In genomic region chr21:44454747-44455523, GRCh38 we compare ENCODE assay signal across 8 cellular contexts. TPM values are rescaled to one million over a fixed set of nuclear protein-coding genes. Genes with fewer than 3 reads are reported as not detected.
DNase-seq lines count a peak whose midpoint lies in the region; ATAC-seq and TF ChIP-seq lines count a peak whose summit lies in the region.

A gene with protein sequence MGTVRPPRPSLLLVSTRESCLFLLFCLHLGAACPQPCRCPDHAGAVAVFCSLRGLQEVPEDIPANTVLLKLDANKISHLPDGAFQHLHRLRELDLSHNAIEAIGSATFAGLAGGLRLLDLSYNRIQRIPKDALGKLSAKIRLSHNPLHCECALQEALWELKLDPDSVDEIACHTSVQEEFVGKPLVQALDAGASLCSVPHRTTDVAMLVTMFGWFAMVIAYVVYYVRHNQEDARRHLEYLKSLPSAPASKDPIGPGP (plus strand): TSS chr21:44455510. CDS start chr21:44456645, 1,135 bp downstream.

- H3K4me3 Mint-ChIP-seq in activated T-helper 1 cell treated with anti-CD3 and anti-CD28 coated beads, Interleukin-12 subunit alpha, Interleukin-12 subunit beta, Interleukin-2, Interleukin-4 antibody, amounts not matched to agents 30 ng/mL and 10 ng/mL and 1 ng/mL, durations not matched to agents 14 hours and 24 hours and 36 hours = peak within 1 kb of the TSS; percentile 81
- H3K4me3 Mint-ChIP-seq in neural progenitor cell = peak within 1 kb of the TSS; percentile 81
- peak within 1 kb of the TSS; percentile 84 to 85 for H3K4me3 Mint-ChIP-seq in stimulated activated naive CD8-positive, alpha-beta T cell treated with anti-CD3 and anti-CD28 coated beads, Interleukin-15, amount 100 ng/mL, for 72 hours

- no peak for TF ChIP-seq CTCF in neural progenitor cell (IDR thresholded peaks at IDR 0.05)

- peak within 1 kb of the TSS; percentile 16 for H3K27ac Mint-ChIP-seq in activated T-helper 1 cell treated with anti-CD3 and anti-CD28 coated beads, Interleukin-12 subunit alpha, Interleukin-12 subunit beta, Interleukin-2, Interleukin-4 antibody, amounts not matched to agents 30 ng/mL and 10 ng/mL and 1 ng/mL, durations not matched to agents 14 hours and 24 hours and 36 hours
- H3K27ac Mint-ChIP-seq in neural progenitor cell = no peak within 1 kb of the TSS
- peak within 1 kb of the TSS in 1 of 2 donors; percentile 78 for H3K27ac Mint-ChIP-seq in stimulated activated naive CD8-positive, alpha-beta T cell treated with anti-CD3 and anti-CD28 coated beads, Interleukin-15, amount 100 ng/mL, for 72 hours

- intact Hi-C loops in activated T-helper 1 cell treated with anti-CD3 and anti-CD28 coated beads, Interleukin-12 subunit alpha, Interleukin-12 subunit beta, Interleukin-2, Interleukin-4 antibody, amounts not matched to agents 30 ng/mL and 10 ng/mL and 1 ng/mL, durations not matched to agents 14 hours and 24 hours and 36 hours (cut with micrococcal nuclease) = loop anchor here (1.0 to 10.0 kb wide), 4 partner anchors 24 to 362 kb away; no protein-coding TSS in a partner anchor

- H3K4me1 ChIP-seq in BLaER1 treated with 17β-estradiol and CSF1 and Interleukin-3, amounts not matched to agents 10 nM and 100 nM = peaks cover 22 to 44% (median 34%) of the 10 kb centered on the region in 10 experiments
- no peaks in the 10 kb centered on the region for H3K4me1 ChIP-seq in neural progenitor cell

- H2AFZ ChIP-seq in neural progenitor cell (replicated peaks) = peak within 1 kb of the TSS; percentile 76

- H3K27me3 ChIP-seq in BLaER1 treated with 17β-estradiol and CSF1 and Interleukin-3, amounts not matched to agents 10 nM and 100 nM = peaks cover 0 to 5% (median 0%) of the 10 kb centered on the region in 11 experiments; a peak in 1 of 22 replicates
- H3K27me3 ChIP-seq in neural progenitor cell = peaks cover 33% of the 10 kb centered on the region

- peaks cover 14% of the 10 kb centered on the region for H3K9me3 Mint-ChIP-seq in activated T-helper 1 cell treated with anti-CD3 and anti-CD28 coated beads, Interleukin-12 subunit alpha, Interleukin-12 subunit beta, Interleukin-2, Interleukin-4 antibody, amounts not matched to agents 30 ng/mL and 10 ng/mL and 1 ng/mL, durations not matched to agents 14 hours and 24 hours and 36 hours
- H3K9me3 Mint-ChIP-seq in neural progenitor cell = peaks cover 13% of the 10 kb centered on the region
- H3K9me3 Mint-ChIP-seq in stimulated activated naive CD8-positive, alpha-beta T cell treated with anti-CD3 and anti-CD28 coated beads, Interleukin-15, amount 100 ng/mL, for 72 hours = peaks cover 0 to 16% of the 10 kb centered on the region in 2 donors

- H3F3A ChIP-seq in neural progenitor cell (ENCODE audit: low read depth) = no peaks in the 10 kb centered on the region

- no peaks in the 10 kb centered on the region for H3K79me2 ChIP-seq in neural progenitor cell (ENCODE audit: low read depth)

- peaks cover 28% of the 10 kb centered on the region for H3K27me3 Mint-ChIP-seq in activated T-helper 1 cell treated with anti-CD3 and anti-CD28 coated beads, Interleukin-12 subunit alpha, Interleukin-12 subunit beta, Interleukin-2, Interleukin-4 antibody, amounts not matched to agents 30 ng/mL and 10 ng/mL and 1 ng/mL, durations not matched to agents 14 hours and 24 hours and 36 hours (ENCODE audit: insufficient read depth)
- peaks cover 6% of the 10 kb centered on the region for H3K27me3 Mint-ChIP-seq in neural progenitor cell (ENCODE audit: insufficient read depth, low read depth)
- H3K27me3 Mint-ChIP-seq in stimulated activated naive CD8-positive, alpha-beta T cell treated with anti-CD3 and anti-CD28 coated beads, Interleukin-15, amount 100 ng/mL, for 72 hours = peaks cover 40% of the 10 kb centered on the region

- peak; percentile 50 for ATAC-seq in HG02588 (IDR thresholded peaks at IDR 0.05; ENCODE audit: unreplicated experiment)
- ATAC-seq in stimulated activated naive CD8-positive, alpha-beta T cell treated with anti-CD3 and anti-CD28 coated beads, Interleukin-15, amount 100 ng/mL, for 72 hours = peak; percentile 70
- no peak for ATAC-seq in HG02870 (IDR thresholded peaks at IDR 0.05; ENCODE audit: unreplicated experiment)

- H4K20me1 ChIP-seq in BLaER1 treated with 17β-estradiol and CSF1 and Interleukin-3, amounts not matched to agents 10 nM and 100 nM = peaks cover 0 to 27% (median 2%) of the 10 kb centered on the region in 11 experiments; a peak in 8 of 22 replicates
- no peaks in the 10 kb centered on the region for H4K20me1 ChIP-seq in neural progenitor cell (ENCODE audit: low read depth)

- H3K4me2 ChIP-seq in BLaER1 treated with 17β-estradiol and CSF1 and Interleukin-3, amounts not matched to agents 10 nM and 100 nM = peak within 1 kb of the TSS; percentile 84 to 98 (median 93)
- peak within 1 kb of the TSS; percentile 85 for H3K4me2 ChIP-seq in neural progenitor cell

- peak within 1 kb of the TSS in 10 of 11 experiments; percentile 44 to 62 (median 59); a peak in 21 of 22 replicates for H3K27ac ChIP-seq in BLaER1 treated with 17β-estradiol and CSF1 and Interleukin-3, amounts not matched to agents 10 nM and 100 nM
- no peak within 1 kb of the TSS for H3K27ac ChIP-seq in neural progenitor cell

- H3K4me1 Mint-ChIP-seq in activated T-helper 1 cell treated with anti-CD3 and anti-CD28 coated beads, Interleukin-12 subunit alpha, Interleukin-12 subunit beta, Interleukin-2, Interleukin-4 antibody, amounts not matched to agents 30 ng/mL and 10 ng/mL and 1 ng/mL, durations not matched to agents 14 hours and 24 hours and 36 hours (ENCODE audit: low read depth) = peaks cover 4% of the 10 kb centered on the region
- peaks cover 2% of the 10 kb centered on the region for H3K4me1 Mint-ChIP-seq in neural progenitor cell
- H3K4me1 Mint-ChIP-seq in stimulated activated naive CD8-positive, alpha-beta T cell treated with anti-CD3 and anti-CD28 coated beads, Interleukin-15, amount 100 ng/mL, for 72 hours = peaks cover 12% of the 10 kb centered on the region

- H3K36me3 ChIP-seq in BLaER1 treated with 17β-estradiol and CSF1 and Interleukin-3, amounts not matched to agents 10 nM and 100 nM = peaks cover 0 to 11% (median 0%) of the 10 kb centered on the region in 11 experiments; a peak in 3 of 22 replicates
- H3K36me3 ChIP-seq in neural progenitor cell = no peaks in the 10 kb centered on the region

- peak; percentile 26 to 38 for DNase-seq in NOMO-1 (lab: John Stamatoyannopoulos, UW; ENCODE audit: unreplicated experiment in 2 of 2)
- DNase-seq in activated T-helper 1 cell treated with anti-CD3 and anti-CD28 coated beads, Interleukin-12 subunit alpha, Interleukin-12 subunit beta, Interleukin-2, Interleukin-4 antibody, amounts not matched to agents 30 ng/mL and 10 ng/mL and 1 ng/mL, durations not matched to agents 14 hours and 24 hours and 36 hours (ENCODE audit: low spot score) = peak; percentile 67
- peak; percentile 62 for DNase-seq in fibroblast of the conjunctiva (ENCODE audit: low read depth)
- DNase-seq in neural progenitor cell (ENCODE audit: low spot score) = peak; percentile 99
- peak; percentile 71 to 77 for DNase-seq in stimulated activated naive CD8-positive, alpha-beta T cell treated with anti-CD3 and anti-CD28 coated beads, Interleukin-15, amount 100 ng/mL, for 72 hours

- peak within 1 kb of the TSS; percentile 63 to 80 (median 75) for H3K9ac ChIP-seq in BLaER1 treated with 17β-estradiol and CSF1 and Interleukin-3, amounts not matched to agents 10 nM and 100 nM
- no peak within 1 kb of the TSS for H3K9ac ChIP-seq in neural progenitor cell

- no peaks in the 10 kb centered on the region for H3K36me3 Mint-ChIP-seq in activated T-helper 1 cell treated with anti-CD3 and anti-CD28 coated beads, Interleukin-12 subunit alpha, Interleukin-12 subunit beta, Interleukin-2, Interleukin-4 antibody, amounts not matched to agents 30 ng/mL and 10 ng/mL and 1 ng/mL, durations not matched to agents 14 hours and 24 hours and 36 hours (ENCODE audit: low read depth)
- no peaks in the 10 kb centered on the region for H3K36me3 Mint-ChIP-seq in neural progenitor cell

- peak within 1 kb of the TSS; percentile 64 to 76 (median 70) for H3K4me3 ChIP-seq in BLaER1 treated with 17β-estradiol and CSF1 and Interleukin-3, amounts not matched to agents 10 nM and 100 nM
- H3K4me3 ChIP-seq in neural progenitor cell = peak within 1 kb of the TSS; percentile 83

- peaks cover 19 to 29% (median 25%) of the 10 kb centered on the region in 11 experiments for H3K9me3 ChIP-seq in BLaER1 treated with 17β-estradiol and CSF1 and Interleukin-3, amounts not matched to agents 10 nM and 100 nM (replicated peaks in 1 of 11)
- H3K9me3 ChIP-seq in neural progenitor cell (ENCODE audit: low read depth) = no peaks in the 10 kb centered on the region

RNA-seq across cellular contexts. Expression of the gene that starts here (rescaled TPM):
- total RNA-seq in activated T-helper 1 cell treated with anti-CD3 and anti-CD28 coated beads, Interleukin-12 subunit alpha, Interleukin-12 subunit beta, Interleukin-2, Interleukin-4 antibody, amounts not matched to agents 30 ng/mL and 10 ng/mL and 1 ng/mL, durations not matched to agents 14 hours and 24 hours and 36 hours = 1.8 and 1.9 TPM in 2 replicates
- 2.5 and 4.9 TPM in 2 replicates for total RNA-seq in neural progenitor cell (ENCODE audit: low replicate concordance)

Comparison
In these comparisons a context has a peak if more than half of its experiments do, and no peak if none do; other contexts are left out.
1. DNase-seq: peak in every context shown above with its lines; median percentile 99 in neural progenitor cell; 74 in stimulated activated naive CD8-positive, alpha-beta T cell treated with anti-CD3 and anti-CD28 coated beads, Interleukin-15, amount 100 ng/mL, for 72 hours; 67 in activated T-helper 1 cell treated with anti-CD3 and anti-CD28 coated beads, Interleukin-12 subunit alpha, Interleukin-12 subunit beta, Interleukin-2, Interleukin-4 antibody, amounts not matched to agents 30 ng/mL and 10 ng/mL and 1 ng/mL, durations not matched to agents 14 hours and 24 hours and 36 hours; 62 in fibroblast of the conjunctiva; 32 in NOMO-1.